In the genomic region with DNA sequence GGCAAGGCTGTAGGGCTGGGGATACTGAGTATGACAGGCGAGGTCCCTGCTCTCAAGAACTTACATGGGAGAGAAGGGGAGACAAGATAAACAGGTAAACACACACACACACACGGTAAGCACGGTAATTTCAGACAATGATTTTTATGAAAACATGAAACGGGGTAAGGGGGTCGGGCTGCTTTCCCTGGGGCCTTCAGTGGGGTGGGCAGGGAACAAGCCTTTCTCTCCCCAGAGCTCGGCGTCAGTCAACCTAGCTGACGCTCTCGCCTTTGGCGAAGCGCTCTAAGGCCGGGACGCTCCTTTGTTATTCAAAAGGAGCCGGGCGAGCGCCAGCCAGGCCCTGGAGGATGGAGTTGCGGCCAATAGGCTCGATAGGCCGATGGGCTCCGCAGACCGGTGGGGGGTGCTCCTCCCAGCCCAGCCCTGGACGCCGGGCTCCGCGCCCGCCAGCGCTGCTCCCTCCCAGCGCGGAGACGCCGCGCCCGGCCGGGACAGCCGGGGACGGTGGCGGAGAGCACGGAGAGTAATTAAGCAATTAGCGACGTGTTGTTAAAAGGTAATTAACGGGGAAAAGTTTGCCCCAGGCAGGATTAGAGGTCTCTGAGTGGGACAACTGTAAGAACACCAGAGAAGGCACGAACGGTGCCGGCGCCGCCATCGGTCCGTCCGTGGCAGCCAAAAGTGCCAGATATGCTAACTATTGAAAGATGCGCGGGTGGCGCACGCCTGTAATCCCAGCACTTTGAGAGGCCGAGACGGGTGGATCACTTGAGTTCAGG, we compare ENCODE assay signal across 8 cellular contexts. TPM values are rescaled to one million over a fixed set of nuclear protein-coding genes. Genes with fewer than 3 reads are reported as not detected.
A peak's percentile ranks its signal among the peaks of the same experiment; 100 is the strongest.
DNase-seq lines count a peak whose midpoint lies in the region; ATAC-seq, FAIRE-seq and TF ChIP-seq lines count a peak whose summit lies in the region.

No MANE protein-coding gene starts in this region.

- H3K9me3 ChIP-seq in BE2C = no peaks in the 10 kb centered on the region
- no peaks in the 10 kb centered on the region for H3K9me3 ChIP-seq in RWPE2 (ENCODE audit: severe bottlenecking)
- no peaks in the 10 kb centered on the region for H3K9me3 ChIP-seq in colonic mucosa
- no peaks in the 10 kb centered on the region for H3K9me3 ChIP-seq in small intestine (ENCODE audit: control insufficient read depth, low read depth)

- peak overlapping the region; percentile 48 for H3K27ac ChIP-seq in RWPE2 (ENCODE audit: poor library complexity, severe bottlenecking)
- peak overlapping the region; percentile 90 for H3K27ac ChIP-seq in colonic mucosa
- H3K27ac ChIP-seq in layer of hippocampus (ENCODE audit: low read depth, low read length) = peak overlapping the region; percentile 21
- H3K27ac ChIP-seq in small intestine (ENCODE audit: low read depth in 1 of 2, low read length in 1 of 2) = peak overlapping the region in 1 of 2 donors; percentile 76

- peak; percentile 80 for DNase-seq in BE2C
- peak; percentile 94 for DNase-seq in H7
- DNase-seq in RWPE2 (ENCODE audit: low spot score) = no peak
- peak; percentile 56 for DNase-seq in colonic mucosa
- DNase-seq in small intestine = peak; percentile 20
- DNase-seq in activated gamma-delta T cell (lab: John Stamatoyannopoulos, UW) = no peak

- H3K36me3 ChIP-seq in BE2C (no peaks in the 10 kb centered on the region), H7 (replicated peaks; ENCODE audit: control insufficient read depth, insufficient read depth, low read length) (no peaks in the 10 kb centered on the region; the same call in 1 of the 2 replicates), RWPE2 (ENCODE audit: low read depth) (no peaks in the 10 kb centered on the region), colonic mucosa (no peaks in the 10 kb centered on the region), small intestine (ENCODE audit: control insufficient read depth in 2 of 2, insufficient read depth in 2 of 2, low read length in 2 of 2) (no peaks in the 10 kb centered on the region)

- ATAC-seq in RWPE2 (ENCODE audit: low read depth) = peak; percentile 41
- ATAC-seq in GM21423 (IDR thresholded peaks at IDR 0.05; ENCODE audit: unreplicated experiment) = no peak

- no peak for FAIRE-seq in small intestine (lab: Jason Lieb, UNC)

- peak overlapping the region; percentile 81 to 89 for H3K9ac ChIP-seq in colonic mucosa (ENCODE audit: low read depth in 2 of 2, low read length in 2 of 2)

- intact Hi-C loops in colonic mucosa (cut with DNase I) = no loop called here

- no peaks in the 10 kb centered on the region for H3K27me3 ChIP-seq in BE2C
- H3K27me3 ChIP-seq in H7 (ENCODE audit: control insufficient read depth, insufficient read depth, low read length) = peaks cover 25% of the 10 kb centered on the region
- H3K27me3 ChIP-seq in RWPE2 (ENCODE audit: insufficient read depth, poor library complexity, severe bottlenecking) = peaks cover 7% of the 10 kb centered on the region
- H3K27me3 ChIP-seq in colonic mucosa = no peaks in the 10 kb centered on the region
- no peaks in the 10 kb centered on the region for H3K27me3 ChIP-seq in layer of hippocampus (ENCODE audit: control insufficient read depth, insufficient read depth, low read length)
- H3K27me3 ChIP-seq in small intestine (ENCODE audit: control insufficient read depth in 2 of 2, insufficient read depth in 2 of 2, low read length in 2 of 2) = no peaks in the 10 kb centered on the region

- H3K4me1 ChIP-seq in BE2C = no peaks in the 10 kb centered on the region; the same call in 1 of the 2 replicates
- no peaks in the 10 kb centered on the region for H3K4me1 ChIP-seq in RWPE2 (ENCODE audit: insufficient read depth, poor library complexity, severe bottlenecking)
- H3K4me1 ChIP-seq in colonic mucosa = peaks cover 5% of the 10 kb centered on the region
- H3K4me1 ChIP-seq in small intestine (ENCODE audit: control insufficient read depth in 2 of 2, insufficient read depth in 1 of 2, low read depth in 1 of 2, low read length in 1 of 2) = no peaks in the 10 kb centered on the region

- TF ChIP-seq CTCF in BE2C (IDR thresholded peaks at IDR 0.05; ENCODE audit: low read depth, low read length) (no peak), RWPE2 (IDR thresholded peaks at IDR 0.05; ENCODE audit: poor library complexity, severe bottlenecking) (no peak), colonic mucosa (IDR thresholded peaks at IDR 0.05) (no peak)

- WGBS in small intestine, 3 donors = 1 to 2% (median 1%) methylated on average over 55 of the region's 55 CpGs

- H3K4me3 ChIP-seq in BE2C (ENCODE audit: low read depth, low read length) = peak overlapping the region; percentile 69
- H3K4me3 ChIP-seq in H7 (ENCODE audit: insufficient read depth, low read depth, low read length) = peak overlapping the region; percentile 71
- peak overlapping the region; percentile 53 for H3K4me3 ChIP-seq in RWPE2 (ENCODE audit: severe bottlenecking)
- peak overlapping the region; percentile 58 for H3K4me3 ChIP-seq in colonic mucosa
- H3K4me3 ChIP-seq in small intestine (ENCODE audit: low read depth in 1 of 2, low read length in 2 of 2) = peak overlapping the region in 1 of 2 donors; percentile 58

RNA-seq across cellular contexts. Expression of gene INKA2, which starts 1.0 kb away (rescaled TPM):
- polyA plus RNA-seq in BE2C (2012; ENCODE audit: insufficient read depth, insufficient read length, low read depth) = 3.4 TPM
- total RNA-seq in H7 (2014; rRNA removed; shearing (Covaris generic)) = 0.83 and 1.1 TPM in 2 replicates
- total RNA-seq in colonic mucosa = 1 to 10 TPM; 2.2 to 4.0 TPM
- 1 to 10 TPM in 1 of 3 donors, under 1 TPM in 2; 0.22 to 2.2 (median 0.27) TPM for polyA plus RNA-seq in small intestine

RNA-seq across cellular contexts. Expression of gene DDX20, which starts 15.5 kb away (rescaled TPM):
- 23.7 TPM for polyA plus RNA-seq in BE2C (2012; ENCODE audit: insufficient read depth, insufficient read length, low read depth)
- 39.3 and 39.4 TPM in 2 replicates for total RNA-seq in H7 (2014; rRNA removed; shearing (Covaris generic))
- total RNA-seq in colonic mucosa = 10 to 100 TPM in 1 of 2 donors, 1 to 10 TPM in 1; 9.6 to 11.5 TPM
- 1 to 10 TPM; 3.0 to 6.1 (median 3.6) TPM for polyA plus RNA-seq in small intestine

Comparison
In these comparisons a context has a peak if more than half of its experiments do, and no peak if none do; other contexts are left out.
1. DNase-seq: peak in BE2C (single experiment), H7 (single experiment), colonic mucosa (single experiment) and small intestine (single experiment); none in RWPE2 (single experiment) and activated gamma-delta T cell (single experiment).